Comparison of ENCODE assay signal across 14 cellular contexts in the genomic region with DNA sequence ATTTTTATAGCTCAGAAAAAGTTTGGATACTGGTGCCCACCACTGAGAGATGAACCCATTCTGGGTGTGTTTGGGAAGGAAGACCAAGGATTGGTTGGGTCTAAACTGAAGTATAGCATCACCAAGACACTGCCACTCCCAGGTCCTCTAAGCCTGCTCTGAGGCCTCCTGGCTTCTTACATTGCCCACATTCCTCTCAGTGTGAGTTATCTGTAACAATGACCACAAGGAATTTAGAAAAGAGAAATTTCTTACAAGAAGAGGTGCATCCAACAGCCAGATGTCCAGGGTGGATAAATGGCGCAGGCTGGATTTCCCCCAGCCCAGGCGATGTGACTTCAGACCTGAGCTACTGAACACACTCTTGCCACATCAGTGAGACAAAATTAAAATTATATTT. TPM values are rescaled to one million over a fixed set of nuclear protein-coding genes. Genes with fewer than 3 reads are reported as not detected.
DNase-seq lines count a peak whose midpoint lies in the region; ATAC-seq and TF ChIP-seq lines count a peak whose summit lies in the region.
"Had no signal": no experiment of that assay in that cellular context is flagged by ENCODE, and none has a peak within 500 bp of the region (broad histone marks: within the 10 kb centered on the region; RNA-seq: fewer than 3 reads in every experiment).

No MANE protein-coding gene starts in this region.

- in situ Hi-C loops in Caki2 (cut with HindIII; ENCODE audit: low pct_unique_long_range_greater_than_20kb, low sequenced_read_pairs), result no loop called here

- TF ChIP-seq CTCF in chondrocyte (IDR thresholded peaks at IDR 0.05), result no peak

- H3K27ac Mint-ChIP-seq in chondrocyte (ENCODE audit: unreplicated experiment), result peak overlapping the region; percentile 84
- H3K27ac Mint-ChIP-seq: activated T-helper 2 cell treated with anti-CD3 and anti-CD28 coated beads, Interferon-gamma antibody, Interleukin-2, Interleukin-4, amounts not matched to agents 10 μg/mL and 5 μg/mL and 100 μg/mL, durations not matched to agents 14 hours and 24 hours and 36 hours; stimulated activated naive CD8-positive, alpha-beta T cell treated with anti-CD3 and anti-CD28 coated beads, Interleukin-15, Interleukin-2, amounts not matched to agents 100 ng/mL and 50 ng/mL, for 24 hours; T-helper 2 cell treated with Interferon-gamma antibody and Interleukin-4, amounts not matched to agents 5 μg/mL and 100 μg/mL, for 36 hours had no signal

- intact Hi-C loops in left colon (cut with DNase I, micrococcal nuclease), result loop anchor here in 1 of 2 donors (10.0 kb wide), 1 partner anchor 125 kb away; no protein-coding TSS in a partner anchor

- no peak overlapping the region for H3K4me3 Mint-ChIP-seq in chondrocyte (ENCODE audit: unreplicated experiment)
- H3K4me3 Mint-ChIP-seq: stimulated activated naive CD8-positive, alpha-beta T cell treated with anti-CD3 and anti-CD28 coated beads, Interleukin-15, Interleukin-2, amounts not matched to agents 100 ng/mL and 50 ng/mL, for 24 hours; T-helper 2 cell treated with Interferon-gamma antibody and Interleukin-4, amounts not matched to agents 5 μg/mL and 100 μg/mL, for 36 hours had no signal

- peaks cover 9% of the 10 kb centered on the region for H3K4me1 Mint-ChIP-seq in chondrocyte (ENCODE audit: low read depth)

- ATAC-seq in left colon, result no peak
- ATAC-seq: mucosa of descending colon had no signal

- no peaks in the 10 kb centered on the region for H3K36me3 Mint-ChIP-seq in chondrocyte (ENCODE audit: low read depth)

- peak; percentile 84 for DNase-seq in Caki2 (ENCODE audit: low read depth)
- peak; percentile 81 for DNase-seq in M059J (ENCODE audit: low read depth)
- no peak for DNase-seq in chondrocyte (ENCODE audit: low spot score)
- peak; percentile 6 for DNase-seq in mesenteric fat pad (ENCODE audit: low spot score)
- DNase-seq in activated CD4-positive, alpha-beta T cell treated with anti-CD3 and anti-CD28 coated beads, Interleukin-2, amount 50 U/mL, for 1 hour, result no peak
- DNase-seq in NCI-H2227 treated with DMSO at 0.1 percent for 48 hours (lab: John Stamatoyannopoulos, UW), result no peak
- no peak for DNase-seq in left colon
- no peak for DNase-seq in iPS-NIHi11 (ENCODE audit: low spot score)
- DNase-seq: mucosa of descending colon, retina had no signal

- no peaks in the 10 kb centered on the region for H3K9me3 Mint-ChIP-seq in chondrocyte (ENCODE audit: low read depth)
- H3K9me3 Mint-ChIP-seq: activated T-helper 2 cell treated with anti-CD3 and anti-CD28 coated beads, Interferon-gamma antibody, Interleukin-2, Interleukin-4, amounts not matched to agents 10 μg/mL and 5 μg/mL and 100 μg/mL, durations not matched to agents 14 hours and 24 hours and 36 hours; stimulated activated naive CD8-positive, alpha-beta T cell treated with anti-CD3 and anti-CD28 coated beads, Interleukin-15, Interleukin-2, amounts not matched to agents 100 ng/mL and 50 ng/mL, for 24 hours; T-helper 2 cell treated with Interferon-gamma antibody and Interleukin-4, amounts not matched to agents 5 μg/mL and 100 μg/mL, for 36 hours had no signal

- no peaks in the 10 kb centered on the region for H3K27me3 Mint-ChIP-seq in chondrocyte (ENCODE audit: low read depth)

RNA-seq across cellular contexts. Expression of gene GPR45, which starts 1.6 kb away (rescaled TPM):
- 0.17 and 0.20 TPM in 2 replicates for total RNA-seq in Caki2 (2014; rRNA removed; shearing (Covaris generic); ENCODE audit: low replicate concordance)
- total RNA-seq in M059J (2014; rRNA removed; shearing (Covaris generic)), result not detected in 2 replicates
- not detected in 3 replicates for total RNA-seq in chondrocyte
- not detected for total RNA-seq in mesenteric fat pad
- not detected for total RNA-seq in left colon
- total RNA-seq: activated T-helper 2 cell treated with anti-CD3 and anti-CD28 coated beads, Interferon-gamma antibody, Interleukin-2, Interleukin-4, amounts not matched to agents 10 μg/mL and 5 μg/mL and 100 μg/mL, durations not matched to agents 14 hours and 24 hours and 36 hours; bronchial epithelial cell; mucosa of descending colon had no signal

Comparison
In these comparisons a context has a peak if more than half of its experiments do, and no peak if none do; other contexts are left out.
1. DNase-seq: peak in Caki2 (single experiment), M059J (single experiment) and mesenteric fat pad (single experiment); none in chondrocyte (single experiment), activated CD4-positive, alpha-beta T cell treated with anti-CD3 and anti-CD28 coated beads, Interleukin-2, amount 50 U/mL, for 1 hour (single experiment), NCI-H2227 treated with DMSO at 0.1 percent for 48 hours (single experiment), left colon (0 of 2) and iPS-NIHi11 (single experiment).